Comparison of ENCODE assay signal across 1 cellular context in genomic region chr10:79180619-79181221, GRCh38.
TF ChIP-seq lines count a peak whose summit lies in the region.

No MANE protein-coding gene starts in this region.

TF ChIP-seq in IMR-90, 13 proteins besides CTCF, POLR2A, EP300 and RAD21 (continued from another document):
- TF ChIP-seq NFE2L2 (IDR thresholded peaks at IDR 0.05; ENCODE audit: low read depth, low read length) (no peak), MAZ (IDR thresholded peaks at IDR 0.05; ENCODE audit: borderline replicate concordance, low read depth, low read length) (no peak)
